Comparison of ENCODE assay signal across 24 cellular contexts in the genomic region with DNA sequence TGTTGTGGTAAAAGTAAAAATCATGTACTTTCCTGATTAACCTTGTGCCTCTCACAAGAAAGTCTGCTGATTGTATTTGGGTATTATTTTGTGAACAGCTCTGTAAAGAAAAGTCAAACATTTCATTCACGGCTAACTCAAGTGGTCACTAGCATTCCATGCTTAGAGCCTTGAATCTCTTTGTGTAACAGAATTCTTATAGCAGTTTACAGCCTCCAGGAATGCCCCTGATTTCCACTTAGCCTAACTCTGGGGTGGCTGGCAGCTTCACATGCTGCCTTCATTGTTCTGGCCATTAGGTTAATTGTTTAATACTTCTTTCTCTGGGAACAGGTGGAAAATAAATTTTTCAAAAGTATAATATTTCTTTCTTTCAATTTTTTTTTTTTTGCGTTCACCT.
"Had no signal": no experiment of that assay in that cellular context is flagged by ENCODE, and none has a peak within 500 bp of the region (broad histone marks: within the 10 kb centered on the region; RNA-seq: fewer than 3 reads in every experiment).

No MANE protein-coding gene starts in this region.

- H3K4me1 Mint-ChIP-seq: activated CD4-positive, alpha-beta T cell treated with anti-CD3 and anti-CD28 coated beads, Interleukin-2, amount 10 ng/mL, durations not matched to agents 24 days and 14 days; activated T-helper 17 cell treated with anti-CD3 and anti-CD28 coated beads, Interleukin-2, amount 50 U/mL, for 72 hours had no signal

- H3K27me3 ChIP-seq: Peyer's patch, SJSA1 had no signal

- DNase-seq: activated B cell treated with CpG ODN at 0.5 μM for 24 hours; activated CD4-positive, alpha-beta T cell treated with anti-CD3 and anti-CD28 coated beads for 1 hour; activated CD4-positive, alpha-beta T cell treated with anti-CD3 and anti-CD28 coated beads, Interleukin-2, amount 10 ng/mL, durations not matched to agents 24 days and 14 days; activated CD4-positive, alpha-beta T cell treated with anti-CD3 and anti-CD28 coated beads, Interleukin-2, amount 50 U/mL, for 48 hours; activated CD8-positive, alpha-beta memory T cell treated with anti-CD3 and anti-CD28 coated beads for 24 hours; activated gamma-delta T cell; activated naive CD4-positive, alpha-beta T cell treated with anti-CD3 and anti-CD28 coated beads for 36 hours; activated T-cell treated with anti-CD3 and anti-CD28 coated beads for 4 hours; activated T-cell treated with anti-CD3 and anti-CD28 coated beads, Interleukin-2, amount 50 U/mL, for 48 hours; amygdala; NCI-H1092; NCI-H1417; NCI-H2029; NCI-H510A treated with DMSO at 0.1 percent for 48 hours; NCI-H69; Peyer's patch; Right ventricle myocardium superior had no signal

- H3K27me3 Mint-ChIP-seq: activated B cell treated with CpG ODN at 0.5 μM for 24 hours; activated CD4-positive, alpha-beta T cell treated with anti-CD3 and anti-CD28 coated beads, Interleukin-2, amount 10 ng/mL, durations not matched to agents 24 days and 14 days; activated naive CD8-positive, alpha-beta T cell; activated T-helper 17 cell treated with anti-CD3 and anti-CD28 coated beads, Interleukin-2, amount 50 U/mL, for 72 hours had no signal

- H3K4me2 ChIP-seq: KMS-11 had no signal

- H3K27ac Mint-ChIP-seq: activated B cell treated with CpG ODN at 0.5 μM for 24 hours; activated CD4-positive, alpha-beta T cell treated with anti-CD3 and anti-CD28 coated beads, Interleukin-2, amount 10 ng/mL, durations not matched to agents 24 days and 14 days; activated naive CD4-positive, alpha-beta T cell treated with anti-CD3 and anti-CD28 coated beads for 36 hours; activated naive CD8-positive, alpha-beta T cell; activated T-helper 17 cell treated with anti-CD3 and anti-CD28 coated beads, Interleukin-2, amount 50 U/mL, for 72 hours; T-helper 1 cell treated with Interleukin-12 subunit alpha and Interleukin-12 subunit beta and Interleukin-4 antibody, amounts not matched to agents 30 μg/mL and 1 μg/mL, for 36 hours had no signal

- H3K4me3 ChIP-seq: breast epithelium, Peyer's patch, SJSA1 had no signal

- H3K4me1 ChIP-seq: breast epithelium, Peyer's patch, SJSA1 had no signal

- H3K27ac ChIP-seq: breast epithelium, KMS-11, Peyer's patch, RWPE1, SJSA1 had no signal

- H3K9me3 ChIP-seq: breast epithelium, Peyer's patch, SJSA1 had no signal

- H3K9ac ChIP-seq: KMS-11 had no signal

- H3K36me3 Mint-ChIP-seq: activated naive CD8-positive, alpha-beta T cell had no signal

- H3K4me3 Mint-ChIP-seq: activated B cell treated with CpG ODN at 0.5 μM for 24 hours; activated CD4-positive, alpha-beta T cell treated with anti-CD3 and anti-CD28 coated beads, Interleukin-2, amount 10 ng/mL, durations not matched to agents 24 days and 14 days; activated naive CD4-positive, alpha-beta T cell treated with anti-CD3 and anti-CD28 coated beads for 36 hours; activated naive CD8-positive, alpha-beta T cell; activated T-helper 17 cell treated with anti-CD3 and anti-CD28 coated beads, Interleukin-2, amount 50 U/mL, for 72 hours; T-helper 1 cell treated with Interleukin-12 subunit alpha and Interleukin-12 subunit beta and Interleukin-4 antibody, amounts not matched to agents 30 μg/mL and 1 μg/mL, for 36 hours had no signal

- ATAC-seq: activated T-helper 17 cell treated with anti-CD3 and anti-CD28 coated beads, Interleukin-2, amount 50 U/mL, for 72 hours had no signal

- H3K9me3 Mint-ChIP-seq: activated B cell treated with CpG ODN at 0.5 μM for 24 hours; activated CD4-positive, alpha-beta T cell treated with anti-CD3 and anti-CD28 coated beads, Interleukin-2, amount 10 ng/mL, durations not matched to agents 24 days and 14 days; activated naive CD4-positive, alpha-beta T cell treated with anti-CD3 and anti-CD28 coated beads for 36 hours; activated T-helper 17 cell treated with anti-CD3 and anti-CD28 coated beads, Interleukin-2, amount 50 U/mL, for 72 hours; T-helper 1 cell treated with Interleukin-12 subunit alpha and Interleukin-12 subunit beta and Interleukin-4 antibody, amounts not matched to agents 30 μg/mL and 1 μg/mL, for 36 hours had no signal

- H3K36me3 ChIP-seq: breast epithelium, Peyer's patch, SJSA1 had no signal
